1 cellular context compared by ENCODE assay signal in the genomic region with DNA sequence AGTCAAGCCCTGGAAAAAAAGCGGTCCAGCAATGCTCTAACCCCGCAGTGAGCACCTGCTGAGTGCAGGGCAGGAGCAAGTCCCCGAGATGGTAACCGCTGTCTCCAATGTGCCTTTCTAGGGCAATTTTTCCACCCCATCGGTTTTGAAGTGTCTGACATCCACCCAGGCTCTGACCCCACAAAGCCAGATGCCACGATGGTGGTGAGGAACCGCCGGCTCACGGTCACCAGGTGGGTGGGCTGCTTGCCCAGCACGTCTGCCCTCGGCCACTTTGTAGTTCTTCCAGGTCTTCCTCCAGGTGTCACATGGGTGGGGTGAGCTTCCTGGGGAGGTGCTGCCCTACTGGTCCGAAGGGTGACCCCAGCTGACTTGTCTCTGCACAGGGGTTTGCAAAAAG.
TF ChIP-seq lines count a peak whose summit lies in the region.

No MANE protein-coding gene starts in this region.

TF ChIP-seq in H1, 55 proteins besides CTCF, POLR2A, EP300 and RAD21:
- TF ChIP-seq JUN (IDR thresholded peaks at IDR 0.05; ENCODE audit: low read depth, low read length) (no peak), TBP (IDR thresholded peaks at IDR 0.05; ENCODE audit: low read depth, low read length) (no peak), FOSL1 (IDR thresholded peaks at IDR 0.05; ENCODE audit: insufficient read depth, low read depth, low read length) (no peak), KDM4A (IDR thresholded peaks at IDR 0.05; ENCODE audit: low read depth, low read length, severe bottlenecking) (no peak), TAF7 (optimal IDR thresholded peaks at IDR 0.05; ENCODE audit: borderline replicate concordance, low read depth, low read length) (no peak), TAF1 (IDR thresholded peaks at IDR 0.05; ENCODE audit: low read depth, low read length) (no peak), SP1 (IDR thresholded peaks at IDR 0.05; ENCODE audit: low read depth, low read length) (no peak), GTF2F1 (IDR thresholded peaks at IDR 0.05; ENCODE audit: borderline replicate concordance, low read depth, low read length) (no peak), ATF2 (IDR thresholded peaks at IDR 0.05; ENCODE audit: low read length) (no peak), JUND (IDR thresholded peaks at IDR 0.05; ENCODE audit: low read length) (no peak), HDAC2 (IDR thresholded peaks at IDR 0.05; ENCODE audit: borderline replicate concordance in 1 of 2, low read depth in 2 of 2, low read length in 2 of 2) (no peak), SP2 (IDR thresholded peaks at IDR 0.05; ENCODE audit: low read length) (no peak), SIX5 (IDR thresholded peaks at IDR 0.05; ENCODE audit: low read depth, low read length) (no peak), MAFK (IDR thresholded peaks at IDR 0.05; ENCODE audit: low read depth, low read length) (no peak), TCF12 (IDR thresholded peaks at IDR 0.05; ENCODE audit: low read depth, low read length) (no peak)
- TF ChIP-seq, protein P1, sequence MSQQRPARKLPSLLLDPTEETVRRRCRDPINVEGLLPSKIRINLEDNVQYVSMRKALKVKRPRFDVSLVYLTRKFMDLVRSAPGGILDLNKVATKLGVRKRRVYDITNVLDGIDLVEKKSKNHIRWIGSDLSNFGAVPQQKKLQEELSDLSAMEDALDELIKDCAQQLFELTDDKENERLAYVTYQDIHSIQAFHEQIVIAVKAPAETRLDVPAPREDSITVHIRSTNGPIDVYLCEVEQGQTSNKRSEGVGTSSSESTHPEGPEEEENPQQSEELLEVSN (IDR thresholded peaks at IDR 0.05), result no peak
